Comparison of ENCODE assay signal across 8 cellular contexts in the genomic region with DNA sequence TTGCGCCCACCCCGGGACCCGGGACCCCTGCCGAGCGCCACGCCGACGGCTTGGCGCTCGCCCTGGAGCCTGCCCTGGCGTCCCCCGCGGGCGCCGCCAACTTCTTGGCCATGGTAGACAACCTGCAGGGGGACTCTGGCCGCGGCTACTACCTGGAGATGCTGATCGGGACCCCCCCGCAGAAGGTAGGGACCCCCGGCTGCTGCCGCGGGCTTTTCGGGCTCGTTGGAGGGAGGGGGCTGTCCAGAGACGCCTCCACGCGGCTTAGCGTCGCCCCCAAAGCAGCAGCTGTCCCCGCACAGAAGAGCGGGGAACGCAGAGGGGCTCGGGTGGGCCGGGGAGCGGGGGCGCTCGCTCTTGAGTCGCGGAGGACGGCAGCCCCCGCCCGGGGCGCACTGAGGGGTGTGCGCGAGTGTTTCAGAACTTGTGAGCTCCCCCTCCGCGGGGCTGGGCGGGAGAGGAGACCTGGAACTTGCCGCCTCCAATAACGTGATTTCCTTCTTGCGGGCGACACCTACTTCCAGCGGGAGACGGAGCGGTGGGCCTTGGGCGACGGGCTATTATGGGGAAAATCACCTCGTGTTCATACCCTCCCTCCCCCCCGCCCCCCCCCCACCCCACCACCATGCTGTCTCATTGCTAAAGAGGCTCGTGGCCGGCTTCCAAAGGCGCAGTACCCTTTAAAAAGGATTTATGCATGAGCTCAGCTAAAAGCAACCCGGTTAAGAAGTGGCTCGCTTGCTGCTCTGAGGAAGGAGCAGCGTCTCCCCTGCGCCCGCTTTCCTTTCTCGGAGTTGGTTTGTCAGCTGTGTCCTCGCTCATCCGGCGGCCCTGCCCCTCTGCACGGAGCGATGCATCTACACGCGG. TPM values are rescaled to one million over a fixed set of nuclear protein-coding genes. Genes with fewer than 3 reads are reported as not detected.
DNase-seq lines count a peak whose midpoint lies in the region; TF ChIP-seq lines count a peak whose summit lies in the region.

No MANE protein-coding gene starts in this region.

- H3K4me3 ChIP-seq in AG09309 (ENCODE audit: control insufficient read depth, low read depth, low read length) = peak overlapping the region; percentile 80
- H3K4me3 ChIP-seq in H7 (ENCODE audit: insufficient read depth, low read depth, low read length) = peak overlapping the region; percentile 63
- peak overlapping the region; percentile 73 to 94 for H3K4me3 ChIP-seq in esophagus (ENCODE audit: low read depth in 1 of 2, low read length in 2 of 2)
- H3K4me3 ChIP-seq in mesodermal cell (ENCODE audit: extremely low read depth, insufficient read depth, low read length, poor library complexity, severe bottlenecking) = peak overlapping the region; percentile 59
- H3K4me3 ChIP-seq in tibial artery = peak overlapping the region; percentile 87 to 94
- H3K4me3 ChIP-seq in BE2C (ENCODE audit: low read depth, low read length) = no peak overlapping the region

- no peaks in the 10 kb centered on the region for H3K9me3 ChIP-seq in esophagus (ENCODE audit: control insufficient read depth in 2 of 2, insufficient read depth in 1 of 2, low read depth in 1 of 2, low read length in 1 of 2)
- no peaks in the 10 kb centered on the region for H3K9me3 ChIP-seq in mesodermal cell (ENCODE audit: control insufficient read depth, low read length)
- H3K9me3 ChIP-seq in tibial artery = no peaks in the 10 kb centered on the region
- H3K9me3 ChIP-seq in BE2C = no peaks in the 10 kb centered on the region

- TF ChIP-seq CTCF in AG09309 (IDR thresholded peaks at IDR 0.05; ENCODE audit: control insufficient read depth, insufficient read depth, low read depth, low read length, missing control alignments) (no peak), tibial artery (IDR thresholded peaks at IDR 0.05) (no peak), BE2C (IDR thresholded peaks at IDR 0.05; ENCODE audit: low read depth, low read length) (no peak)

- H3K36me3 ChIP-seq in H7 (replicated peaks; ENCODE audit: control insufficient read depth, insufficient read depth, low read length) (no peaks in the 10 kb centered on the region), esophagus (ENCODE audit: control insufficient read depth in 2 of 2, insufficient read depth in 2 of 2, low read length in 1 of 2) (no peaks in the 10 kb centered on the region), mesodermal cell (ENCODE audit: control insufficient read depth, insufficient read depth, low read length) (no peaks in the 10 kb centered on the region), tibial artery (no peaks in the 10 kb centered on the region), BE2C (no peaks in the 10 kb centered on the region)

- peaks cover 0 to 14% of the 10 kb centered on the region in 2 donors for H3K4me1 ChIP-seq in esophagus (ENCODE audit: control insufficient read depth in 2 of 2, insufficient read depth in 2 of 2, low read length in 1 of 2)
- H3K4me1 ChIP-seq in mesodermal cell (ENCODE audit: control insufficient read depth, insufficient read depth, low read length, poor library complexity, severe bottlenecking) = no peaks in the 10 kb centered on the region
- peaks cover 0 to 49% (median 27%) of the 10 kb centered on the region in 4 donors for H3K4me1 ChIP-seq in tibial artery
- H3K4me1 ChIP-seq in BE2C = no peaks in the 10 kb centered on the region

- H3K27ac ChIP-seq in esophagus (ENCODE audit: low read depth in 2 of 2, low read length in 1 of 2) (peak overlapping the region; percentile 92 to 94), mesodermal cell (ENCODE audit: low read depth, low read length, severe bottlenecking) (no peak overlapping the region), tibial artery (peak overlapping the region; percentile 96 to 99)

- DNase-seq in AG09309 (ENCODE audit: low read depth) (no peak), H7 (peak; percentile 79), SKM-1 treated with dmso at 0.1 percent for 144 hours (lab: John Stamatoyannopoulos, UW; ENCODE audit: unreplicated experiment) (peak; percentile 36), tibial artery (peak; percentile 84 to 90), AML-193 (lab: John Stamatoyannopoulos, UW) (no peak), BE2C (no peak)

- H3K27me3 ChIP-seq in H7 (ENCODE audit: control insufficient read depth, insufficient read depth, low read length) (peaks cover 36% of the 10 kb centered on the region), esophagus (ENCODE audit: control insufficient read depth in 1 of 2, insufficient read depth in 2 of 2, low read length in 2 of 2) (no peaks in the 10 kb centered on the region), tibial artery (no peaks in the 10 kb centered on the region), BE2C (no peaks in the 10 kb centered on the region)

- 1% methylated on average over 62 to 75 of the region's 75 CpGs for WGBS in esophagus, 2 donors
- WGBS in mesodermal cell (ENCODE audit: insufficient coverage in 2 of 2), 2 experiments = 1% methylated on average over 50 to 56 of the region's 75 CpGs

- intact Hi-C loops in tibial artery (cut with DNase I; ENCODE audit: low total_unique reads) = no loop called here

RNA-seq across cellular contexts. Expression of a gene that starts 0.7 kb away (rescaled TPM):
- 13.4 and 14.2 TPM in 2 replicates for total RNA-seq in H7 (2014; rRNA removed; shearing (Covaris generic))
- 10 to 100 TPM; 20.4 to 23.2 TPM for polyA plus RNA-seq in esophagus
- polyA plus RNA-seq in mesodermal cell (2013, experiment 1 of 2) = 12.8 TPM
- polyA plus RNA-seq in mesodermal cell (2013, experiment 2 of 2) = 10.5 TPM
- not detected for polyA plus RNA-seq in BE2C (2012; ENCODE audit: insufficient read depth, insufficient read length, low read depth)

Comparison
In these comparisons a context has a peak if more than half of its experiments do, and no peak if none do; other contexts are left out.
1. DNase-seq: peak in H7 (single experiment), SKM-1 treated with dmso at 0.1 percent for 144 hours (single experiment) and tibial artery (2 of 2); none in AG09309 (single experiment), AML-193 (0 of 2) and BE2C (single experiment).